In the genomic region with DNA sequence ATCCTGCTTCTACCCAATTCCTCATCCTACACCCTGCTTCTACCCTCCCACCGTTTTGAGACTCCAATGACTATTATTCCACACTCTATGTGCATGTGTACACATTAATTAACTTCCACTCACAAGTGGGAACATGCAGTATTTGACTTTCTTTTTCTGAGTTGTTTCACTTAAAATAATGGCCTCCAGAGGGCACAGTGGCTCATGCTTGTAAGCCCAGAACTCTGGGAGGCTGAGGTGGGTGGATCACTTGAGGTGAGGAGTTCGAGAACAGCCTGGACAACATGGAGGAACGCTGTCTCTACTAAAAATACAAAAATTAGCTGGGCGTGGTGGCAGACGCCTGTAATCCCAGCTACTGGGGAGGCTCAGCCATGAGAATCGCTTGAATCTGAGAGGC, we compare ENCODE assay signal across 9 cellular contexts.
DNase-seq lines count a peak whose midpoint lies in the region; ATAC-seq and TF ChIP-seq lines count a peak whose summit lies in the region.
"Had no signal": no experiment of that assay in that cellular context is flagged by ENCODE, and none has a peak within 500 bp of the region (broad histone marks: within the 10 kb centered on the region; RNA-seq: fewer than 3 reads in every experiment).

No MANE protein-coding gene starts in this region.

- H2AFZ ChIP-seq in GM23248 (no peak overlapping the region), PC-9 (no peak overlapping the region)

- POLR2A ChIA-PET in PC-9 (lab: Charles Lee; ENCODE audit: unreplicated experiment), result no interaction called here

- CTCF ChIA-PET in PC-9 (lab: Charles Lee), result no interaction called here

- H3K9me2 ChIP-seq in GM23248 (ENCODE audit: insufficient read depth), result no peaks in the 10 kb centered on the region
- H3K9me2 ChIP-seq in PC-9 (ENCODE audit: insufficient read depth), result no peaks in the 10 kb centered on the region

- BruUV-seq in PC-9 (replicated peaks; lab: Mats Ljungman, UMichigan), result no TSS peak

- H3K9ac ChIP-seq in GM23248, result no peak overlapping the region

- H3F3A ChIP-seq in GM23248 (ENCODE audit: insufficient read depth) (no peaks in the 10 kb centered on the region), PC-9 (ENCODE audit: insufficient read depth, low read depth) (no peaks in the 10 kb centered on the region)

- no peaks in the 10 kb centered on the region for H3K27me3 ChIP-seq in GM23248 (replicated peaks; ENCODE audit: insufficient read depth)
- no peaks in the 10 kb centered on the region for H3K27me3 ChIP-seq in PC-9 (ENCODE audit: insufficient read depth, low read depth)

- TF ChIP-seq CTCF in C4-2B (conservative IDR thresholded peaks at IDR 0.05), result peak; percentile 52
- peak; percentile 55; the same call in 1 of the 2 replicates for TF ChIP-seq CTCF in PC-9 (conservative IDR thresholded peaks at IDR 0.05)
- peak; percentile 20 for TF ChIP-seq CTCF in fibroblast of pulmonary artery (IDR thresholded peaks at IDR 0.05; ENCODE audit: low read length, missing control alignments)

- H3K9me3 ChIP-seq in GM23248 (ENCODE audit: low read depth) (no peaks in the 10 kb centered on the region), PC-9 (ENCODE audit: insufficient read depth, low read depth) (no peaks in the 10 kb centered on the region)

- DNase-seq in GM23248, result peak; percentile 10
- no peak for DNase-seq in PC-9
- peak; percentile 22 for DNase-seq in fibroblast of pulmonary artery (ENCODE audit: low read depth)
- DNase-seq in stimulated activated CD4-positive, alpha-beta T cell treated with anti-CD3 and anti-CD28 coated beads, Interleukin-1b, Interleukin-23, amount 100 ng/mL, for 48 hours, result no peak
- DNase-seq: activated T-cell treated with anti-CD3 and anti-CD28 coated beads, Interleukin-2, amount 50 U/mL, for 48 hours had no signal

- H4K20me1 ChIP-seq in GM23248 (ENCODE audit: insufficient read depth) (no peaks in the 10 kb centered on the region), PC-9 (ENCODE audit: insufficient read depth) (no peaks in the 10 kb centered on the region)

- ATAC-seq in HG02884 (IDR thresholded peaks at IDR 0.05; ENCODE audit: unreplicated experiment) (no peak), GM19395 (IDR thresholded peaks at IDR 0.05; ENCODE audit: unreplicated experiment) (no peak), HG03196 (IDR thresholded peaks at IDR 0.05; ENCODE audit: unreplicated experiment) (no peak)

- H3K4me1 ChIP-seq in GM23248 (ENCODE audit: insufficient read depth) (peaks cover 12% of the 10 kb centered on the region), PC-9 (replicated peaks; ENCODE audit: insufficient read depth) (no peaks in the 10 kb centered on the region)

- H3K27ac ChIP-seq in C4-2B (no peak overlapping the region), GM23248 (no peak overlapping the region), PC-9 (no peak overlapping the region)

- 84 to 91% methylated on average over 6 of the region's 6 CpGs for WGBS in GM23248 (ENCODE audit: low coverage in 1 of 2, low lambda C conversion rate in 2 of 2, missing lambda C conversion rate in 2 of 2), 2 experiments

- no peak overlapping the region for H3K4me2 ChIP-seq in GM23248 (ENCODE audit: unreplicated experiment)
- H3K4me2 ChIP-seq in PC-9, result no peak overlapping the region

- H3K4me3 ChIP-seq in GM23248, result no peak overlapping the region
- H3K4me3 ChIP-seq in PC-9, result no peak overlapping the region
- no peak overlapping the region for H3K4me3 ChIP-seq in fibroblast of pulmonary artery (replicated peaks; ENCODE audit: low read depth, low read length)

- intact Hi-C loops in PC-9 (cut with micrococcal nuclease; ENCODE audit: unreplicated experiment), result no loop called here

- in situ Hi-C loops in GM23248 (cut with MboI), result no loop called here

- no peaks in the 10 kb centered on the region for H3K79me2 ChIP-seq in GM23248 (ENCODE audit: insufficient read depth)
- no peaks in the 10 kb centered on the region for H3K79me2 ChIP-seq in PC-9 (ENCODE audit: low read depth)

- 0 out of 2 replicates have a peak, but pooled peaks cover 4% of the 10 kb centered on the region for H3K36me3 ChIP-seq in GM23248 (ENCODE audit: low read depth)
- no peaks in the 10 kb centered on the region for H3K36me3 ChIP-seq in PC-9 (ENCODE audit: low read depth)

Comparison
In these comparisons a context has a peak if more than half of its experiments do, and no peak if none do; other contexts are left out.
1. DNase-seq: peak in GM23248 (single experiment) and fibroblast of pulmonary artery (single experiment); none in PC-9 (0 of 2) and stimulated activated CD4-positive, alpha-beta T cell treated with anti-CD3 and anti-CD28 coated beads, Interleukin-1b, Interleukin-23, amount 100 ng/mL, for 48 hours (single experiment).
2. Peak in every context shown above with its lines, with median percentiles within 50 percentile points of each other: CTCF ChIP-seq.